Comparison of ENCODE assay signal across 12 cellular contexts in genomic region chr19:38838986-38839761, GRCh38. TPM values are rescaled to one million over a fixed set of nuclear protein-coding genes. Genes with fewer than 3 reads are reported as not detected.
A peak's percentile ranks its signal among the peaks of the same experiment; 100 is the strongest.
DNase-seq lines count a peak whose midpoint lies in the region; ATAC-seq and TF ChIP-seq lines count a peak whose summit lies in the region.
"Had no signal": no experiment of that assay in that cellular context is flagged by ENCODE, and none has a peak within 500 bp of the region (broad histone marks: within the 10 kb centered on the region; RNA-seq: fewer than 3 reads in every experiment).

No MANE protein-coding gene starts in this region.

- H3K4me2 ChIP-seq in KMS-11 = no peak overlapping the region

- no peak overlapping the region for H3K9ac ChIP-seq in KMS-11

- POLR2A ChIA-PET in Caco-2 (lab: Charles Lee) = interaction anchor here (0.6 to 1.9 kb wide), 3 partner anchors 10 to 102 kb away, joined by 3 to 18 read pairs (median 3); no protein-coding TSS in a partner anchor
- POLR2A ChIA-PET in CD8-positive, alpha-beta T cell (lab: Charles Lee) = interaction anchor here (1.1 to 3.8 kb wide), 3 partner anchors 8 to 10 kb away, joined by 3 to 38 read pairs (median 3); partner anchors contain the start of genes ECH1 and HNRNPL

- no peak overlapping the region for H2AFZ ChIP-seq in KMS-11 (ENCODE audit: low read depth)

- ATAC-seq in HG03571 (IDR thresholded peaks at IDR 0.05; ENCODE audit: unreplicated experiment) = no peak
- no peak for ATAC-seq in left colon
- ATAC-seq in CD8-positive, alpha-beta T cell = no peak
- no peak for ATAC-seq in HG03159 (IDR thresholded peaks at IDR 0.05; ENCODE audit: unreplicated experiment)

- no peak overlapping the region for H3K4me3 ChIP-seq in Caco-2 (ENCODE audit: low read depth, low read length)
- no peak overlapping the region for H3K4me3 ChIP-seq in KMS-11 (IDR thresholded peaks at IDR 0.05; ENCODE audit: insufficient read depth, low read depth, low read length)
- no peak overlapping the region for H3K4me3 ChIP-seq in CD8-positive, alpha-beta T cell (ENCODE audit: low read depth, low read length)
- H3K4me3 ChIP-seq: tibial artery had no signal

- peaks cover 27% of the 10 kb centered on the region; the same call in 1 of the 2 replicates for H3K79me2 ChIP-seq in KMS-11 (ENCODE audit: insufficient read depth, low read depth)

- H3K4me3 Mint-ChIP-seq in Caco-2 (ENCODE audit: unreplicated experiment) = peak overlapping the region; percentile 12
- peak overlapping the region; percentile 68 for H3K4me3 Mint-ChIP-seq in neural crest cell
- no peak overlapping the region for H3K4me3 Mint-ChIP-seq in CD8-positive, alpha-beta T cell

- TF ChIP-seq CTCF in Caco-2 (IDR thresholded peaks at IDR 0.05; ENCODE audit: insufficient read depth in 1 of 2, low read depth in 1 of 2, low read length in 1 of 2, severe bottlenecking in 1 of 2, unreplicated experiment in 1 of 2) (no peak), KMS-11 (conservative IDR thresholded peaks at IDR 0.05; ENCODE audit: low read depth, low read length) (no peak), neural crest cell (conservative IDR thresholded peaks at IDR 0.05) (no peak)
- no peak for TF ChIP-seq CTCF in CD8-positive, alpha-beta T cell (IDR thresholded peaks at IDR 0.05)

- H3K27ac Mint-ChIP-seq in Caco-2 (ENCODE audit: unreplicated experiment) (peak overlapping the region; percentile 65), neural crest cell (ENCODE audit: unreplicated experiment) (no peak overlapping the region)
- H3K27ac Mint-ChIP-seq in CD8-positive, alpha-beta T cell = no peak overlapping the region

- intact Hi-C loops in Caco-2 (cut with micrococcal nuclease; ENCODE audit: unreplicated experiment) (loop anchor here (5.0 kb wide), 1 partner anchor 102 kb away; no protein-coding TSS in a partner anchor), left colon (cut with DNase I, micrococcal nuclease) (no loop called here)
- intact Hi-C loops in CD8-positive, alpha-beta T cell (cut with DNase I, micrococcal nuclease) = loop anchor here in 1 of 2 experiments (10.0 kb wide), 1 partner anchor 1624 kb away; the partner anchor contains the start of genes ZNF383 and ZNF585B

- H3K4me1 ChIP-seq in Caco-2 = peaks cover 32% of the 10 kb centered on the region
- H3K4me1 ChIP-seq in KMS-11 (ENCODE audit: low read depth, poor library complexity, severe bottlenecking) = no peaks in the 10 kb centered on the region
- peaks cover 48% of the 10 kb centered on the region for H3K4me1 ChIP-seq in CD8-positive, alpha-beta T cell (ENCODE audit: insufficient read depth, low read length)

- CTCF ChIA-PET in Caco-2 (lab: Charles Lee) = interaction anchor here (0.7 to 1.0 kb wide), 2 partner anchors 91 to 437 kb away, joined by 3 read pairs; partner anchors contain the start of genes FAM98C, MRPS12 and SARS2
- CTCF ChIA-PET in CD8-positive, alpha-beta T cell (lab: Charles Lee) = interaction anchor here (1.2 kb wide), 1 partner anchor 91 kb away, joined by 3 read pairs; the partner anchor contains the start of genes MRPS12 and SARS2

- no peaks in the 10 kb centered on the region for H3K9me3 ChIP-seq in Caco-2
- no peaks in the 10 kb centered on the region for H3K9me3 ChIP-seq in CD8-positive, alpha-beta T cell (ENCODE audit: low read length)
- H3K9me3 ChIP-seq: tibial artery had no signal

- H3K27me3 ChIP-seq in Caco-2 (replicated peaks; ENCODE audit: control insufficient read depth, insufficient read depth, low read length) (no peaks in the 10 kb centered on the region), KMS-11 (ENCODE audit: insufficient read depth, low read depth) (no peaks in the 10 kb centered on the region; the same call in 1 of the 2 replicates)
- no peaks in the 10 kb centered on the region for H3K27me3 ChIP-seq in CD8-positive, alpha-beta T cell (ENCODE audit: insufficient read depth, low read length)
- H3K27me3 ChIP-seq: tibial artery had no signal

- H3K27me3 Mint-ChIP-seq in Caco-2 (ENCODE audit: insufficient read depth, unreplicated experiment) (no peaks in the 10 kb centered on the region), neural crest cell (ENCODE audit: low read depth) (peaks cover under 1% of the 10 kb centered on the region)
- H3K27me3 Mint-ChIP-seq in CD8-positive, alpha-beta T cell (ENCODE audit: low read depth) = no peaks in the 10 kb centered on the region

- H3K9me3 Mint-ChIP-seq in Caco-2 (ENCODE audit: unreplicated experiment) = no peaks in the 10 kb centered on the region
- no peaks in the 10 kb centered on the region for H3K9me3 Mint-ChIP-seq in neural crest cell
- H3K9me3 Mint-ChIP-seq in CD8-positive, alpha-beta T cell = no peaks in the 10 kb centered on the region

- DNase-seq in Caco-2 = no peak
- peak; percentile 36 for DNase-seq in cerebellar cortex (ENCODE audit: low spot score)
- no peak for DNase-seq in neural crest cell (ENCODE audit: low read depth, low spot score)
- DNase-seq in left colon = no peak
- DNase-seq in CD8-positive, alpha-beta T cell = no peak
- DNase-seq: dermis blood vessel endothelial cell, KG1, NCI-H526 treated with DMSO at 0.1 percent for 48 hours, tibial artery had no signal

- H3K36me3 Mint-ChIP-seq in Caco-2 (ENCODE audit: insufficient read depth, unreplicated experiment) (peaks cover 100% of the 10 kb centered on the region), neural crest cell (ENCODE audit: low read depth) (peaks cover 42% of the 10 kb centered on the region)
- H3K36me3 Mint-ChIP-seq in CD8-positive, alpha-beta T cell = peaks cover 89% of the 10 kb centered on the region

- no peaks in the 10 kb centered on the region for H4K20me1 ChIP-seq in KMS-11 (ENCODE audit: insufficient read depth)

- H3K4me1 Mint-ChIP-seq in Caco-2 (ENCODE audit: low read depth, unreplicated experiment) (peaks cover 27% of the 10 kb centered on the region), neural crest cell (peaks cover 12% of the 10 kb centered on the region)
- peaks cover 54% of the 10 kb centered on the region for H3K4me1 Mint-ChIP-seq in CD8-positive, alpha-beta T cell (ENCODE audit: low read depth)

- BruUV-seq in Caco-2 (replicated peaks; lab: Mats Ljungman, UMichigan) = no TSS peak

- H3K36me3 ChIP-seq in Caco-2 (ENCODE audit: control insufficient read depth, insufficient read depth, low read length) (peaks cover 30% of the 10 kb centered on the region), KMS-11 (ENCODE audit: insufficient read depth) (peaks cover 35% of the 10 kb centered on the region; the same call in 1 of the 2 replicates)
- peaks cover 83% of the 10 kb centered on the region for H3K36me3 ChIP-seq in CD8-positive, alpha-beta T cell (ENCODE audit: insufficient read depth, low read length)

- 0 out of 2 replicates have a peak overlapping the region, but pooled peaks have one; percentile 6 for H3K27ac ChIP-seq in KMS-11
- no peak overlapping the region for H3K27ac ChIP-seq in CD8-positive, alpha-beta T cell (ENCODE audit: low read depth, low read length)
- H3K27ac ChIP-seq: tibial artery had no signal

RNA-seq across cellular contexts. Expression of gene ECH1, which starts 7.6 kb away (rescaled TPM):
- 150 and 163 TPM in 2 replicates for total RNA-seq in Caco-2 (2022)
- 77.7 and 79.4 TPM in 2 replicates for total RNA-seq in neural crest cell
- 100 to 1,000 TPM; 292 to 483 TPM for total RNA-seq in left colon
- 10 to 100 TPM; 30.1 to 32.8 TPM for total RNA-seq in CD8-positive, alpha-beta T cell

RNA-seq across cellular contexts. Expression of gene HNRNPL, which starts 10.6 kb away (rescaled TPM):
- total RNA-seq in Caco-2 (2022) (443 and 446 TPM in 2 replicates), neural crest cell (718 and 728 TPM in 2 replicates), left colon (100 to 1,000 TPM; 269 to 281 TPM)
- 100 to 1,000 TPM; 615 to 625 TPM for total RNA-seq in CD8-positive, alpha-beta T cell

RNA-seq across cellular contexts. Expression of gene LGALS4, which starts 26.4 kb away (rescaled TPM):
- total RNA-seq in Caco-2 (2022) = 1.6 and 2.2 TPM in 2 replicates
- total RNA-seq in neural crest cell = 0.77 and 0.86 TPM in 2 replicates
- total RNA-seq in left colon = 1,000 to 10,000 TPM; 7,382 to 8,588 TPM
- total RNA-seq in CD8-positive, alpha-beta T cell = 1 to 10 TPM; 1.8 to 3.4 TPM
- total RNA-seq: dermis blood vessel endothelial cell had no signal

RNA-seq across cellular contexts. Expression of gene RINL, which starts 38.9 kb away (rescaled TPM):
- 1.5 and 1.9 TPM in 2 replicates for total RNA-seq in Caco-2 (2022)
- 1.4 and 1.6 TPM in 2 replicates for total RNA-seq in neural crest cell
- 1 to 10 TPM; 3.2 to 3.4 TPM for total RNA-seq in left colon
- total RNA-seq in CD8-positive, alpha-beta T cell = 10 to 100 TPM; 18.1 to 18.4 TPM

RNA-seq across cellular contexts. Expression of gene LGALS7B, which starts 50.2 kb away (rescaled TPM):
- total RNA-seq in Caco-2 (2022) (not detected in 2 replicates), neural crest cell (not detected in 2 replicates), left colon (not detected)
- total RNA-seq in CD8-positive, alpha-beta T cell = not detected

Comparison
In these comparisons a context has a peak if more than half of its experiments do, and no peak if none do; other contexts are left out.
1. RNA of gene LGALS4, which starts 26.4 kb away (total RNA-seq): 7,382 to 8,588 TPM in left colon; 1.8 to 3.4 TPM in CD8-positive, alpha-beta T cell, 1.6 to 2.2 TPM in Caco-2 and 0.77 to 0.86 TPM in neural crest cell; every median in the first group is over 1,000 times any median in the second.